Comparison of ENCODE assay signal across 8 cellular contexts in genomic region chr6:22036267-22036666, GRCh38.
DNase-seq lines count a peak whose midpoint lies in the region; ATAC-seq, FAIRE-seq and TF ChIP-seq lines count a peak whose summit lies in the region.
"Had no signal": no experiment of that assay in that cellular context is flagged by ENCODE, and none has a peak within 500 bp of the region (broad histone marks: within the 10 kb centered on the region; RNA-seq: fewer than 3 reads in every experiment).

No MANE protein-coding gene starts in this region.

- H3K4me3 ChIP-seq in astrocyte (ENCODE audit: insufficient read depth, low read depth, low read length) (no peak overlapping the region), parathyroid adenoma (ENCODE audit: low read depth, low read length) (peak overlapping the region; percentile 36), coronary artery (no peak overlapping the region)

- H3K9ac ChIP-seq in astrocyte (ENCODE audit: low read length) (peak overlapping the region; percentile 39), parathyroid adenoma (no peak overlapping the region)

- no peaks in the 10 kb centered on the region for H3K27me3 Mint-ChIP-seq in astrocyte (ENCODE audit: low read depth, unreplicated experiment)
- H3K27me3 Mint-ChIP-seq: memory B cell had no signal

- FAIRE-seq in astrocyte (lab: Jason Lieb, UNC): no peak

- no peaks in the 10 kb centered on the region for H3K27me3 ChIP-seq in astrocyte (ENCODE audit: insufficient read depth, low read length)
- no peaks in the 10 kb centered on the region for H3K27me3 ChIP-seq in parathyroid adenoma (ENCODE audit: control insufficient read depth, insufficient read depth, low read length)

- peak overlapping the region; percentile 50 for H3K4me3 Mint-ChIP-seq in astrocyte (ENCODE audit: unreplicated experiment)
- H3K4me3 Mint-ChIP-seq: memory B cell had no signal

- no peaks in the 10 kb centered on the region for H3K79me2 ChIP-seq in astrocyte (ENCODE audit: insufficient read depth, low read length)
- no peaks in the 10 kb centered on the region for H3K79me2 ChIP-seq in parathyroid adenoma

- H2AFZ ChIP-seq in astrocyte (ENCODE audit: low read depth, low read length) (no peak overlapping the region), parathyroid adenoma (peak overlapping the region; percentile 77)

- H3K9me3 ChIP-seq in astrocyte (ENCODE audit: insufficient read depth, low read depth, low read length) (no peaks in the 10 kb centered on the region), parathyroid adenoma (ENCODE audit: control insufficient read depth, low read length) (no peaks in the 10 kb centered on the region)

- peaks cover 20% of the 10 kb centered on the region for H3K36me3 Mint-ChIP-seq in astrocyte (ENCODE audit: low read depth, unreplicated experiment)
- H3K36me3 Mint-ChIP-seq: memory B cell had no signal

- H4K20me1 ChIP-seq in astrocyte (ENCODE audit: insufficient read depth, low read length): no peaks in the 10 kb centered on the region

- peak; percentile 85 for ATAC-seq in GM18909 (IDR thresholded peaks at IDR 0.05; ENCODE audit: poor library complexity, unreplicated experiment)
- peak; percentile 54 for ATAC-seq in HG03558 (IDR thresholded peaks at IDR 0.05; ENCODE audit: extremely low read depth, unreplicated experiment)
- ATAC-seq in GM21526 (IDR thresholded peaks at IDR 0.05; ENCODE audit: low FRiP score, unreplicated experiment): no peak

- H3K4me2 ChIP-seq in astrocyte (ENCODE audit: low read length) (peak overlapping the region; percentile 67), parathyroid adenoma (ENCODE audit: low read length) (peak overlapping the region; percentile 53)

- DNase-seq in astrocyte (ENCODE audit: low read depth) (peak; percentile 86), dedifferentiated amniotic fluid mesenchymal stem cell (ENCODE audit: extremely low spot score) (no peak), coronary artery (ENCODE audit: low spot score) (no peak)

- H3K4me1 ChIP-seq in astrocyte (ENCODE audit: insufficient read depth, low read length) (peaks cover 12% of the 10 kb centered on the region), parathyroid adenoma (peaks cover 16% of the 10 kb centered on the region)

- TF ChIP-seq CTCF in astrocyte (IDR thresholded peaks at IDR 0.05; ENCODE audit: insufficient read depth, low read depth, low read length): no peak
- no peak for TF ChIP-seq CTCF in parathyroid adenoma (IDR thresholded peaks at IDR 0.05)
- no peak for TF ChIP-seq CTCF in coronary artery (IDR thresholded peaks at IDR 0.05)

- no peaks in the 10 kb centered on the region for H3K36me3 ChIP-seq in astrocyte (ENCODE audit: insufficient read depth, low read length)
- no peaks in the 10 kb centered on the region for H3K36me3 ChIP-seq in parathyroid adenoma (ENCODE audit: control insufficient read depth, insufficient read depth, low read length)

- H3K9me3 Mint-ChIP-seq in astrocyte (ENCODE audit: unreplicated experiment): peaks cover 12% of the 10 kb centered on the region

- peaks cover 15% of the 10 kb centered on the region for H3K4me1 Mint-ChIP-seq in astrocyte (ENCODE audit: low read depth, unreplicated experiment)
- H3K4me1 Mint-ChIP-seq: memory B cell had no signal

- peak overlapping the region; percentile 82 for H3K27ac Mint-ChIP-seq in astrocyte (ENCODE audit: unreplicated experiment)
- H3K27ac Mint-ChIP-seq: memory B cell had no signal

- H3K27ac ChIP-seq in astrocyte (ENCODE audit: low read depth, low read length) (peak overlapping the region; percentile 52), parathyroid adenoma (peak overlapping the region; percentile 57), coronary artery (no peak overlapping the region)

Comparison
In these comparisons a context has a peak if more than half of its experiments do, and no peak if none do; other contexts are left out.
1. H3K27ac ChIP-seq: peak in astrocyte (single experiment) and parathyroid adenoma (single experiment); none in coronary artery (0 of 2).